In the genomic region with DNA sequence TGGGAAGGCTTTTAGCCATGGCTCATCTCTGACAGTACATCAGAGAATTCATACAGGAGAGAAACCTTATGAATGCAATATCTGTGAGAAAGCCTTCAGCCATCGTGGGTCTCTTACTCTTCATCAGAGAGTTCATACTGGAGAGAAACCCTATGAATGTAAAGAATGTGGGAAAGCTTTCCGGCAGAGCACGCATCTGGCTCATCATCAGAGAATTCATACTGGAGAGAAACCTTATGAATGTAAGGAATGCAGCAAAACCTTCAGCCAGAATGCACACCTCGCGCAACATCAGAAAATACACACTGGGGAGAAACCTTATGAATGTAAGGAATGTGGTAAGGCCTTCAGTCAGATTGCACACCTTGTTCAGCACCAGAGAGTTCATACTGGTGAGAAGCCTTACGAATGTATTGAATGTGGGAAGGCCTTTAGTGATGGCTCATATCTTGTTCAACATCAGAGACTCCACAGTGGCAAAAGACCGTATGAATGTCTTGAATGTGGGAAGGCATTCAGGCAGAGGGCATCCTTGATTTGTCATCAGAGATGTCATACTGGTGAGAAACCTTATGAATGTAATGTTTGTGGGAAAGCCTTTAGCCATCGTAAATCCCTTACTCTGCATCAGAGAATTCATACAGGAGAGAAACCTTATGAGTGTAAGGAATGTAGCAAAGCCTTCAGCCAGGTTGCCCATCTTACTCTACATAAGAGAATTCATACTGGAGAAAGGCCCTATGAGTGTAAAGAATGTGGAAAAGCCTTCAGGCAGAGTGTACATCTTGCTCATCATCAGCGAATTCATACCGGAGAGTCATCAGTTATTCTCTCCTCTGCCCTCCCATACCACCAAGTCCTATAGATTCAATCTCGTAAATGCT, we compare ENCODE assay signal across 19 cellular contexts.
"Had no signal": no experiment of that assay in that cellular context is flagged by ENCODE, and none has a peak within 500 bp of the region (broad histone marks: within the 10 kb centered on the region; RNA-seq: fewer than 3 reads in every experiment).

No MANE protein-coding gene starts in this region.

- FAIRE-seq: endothelial cell of umbilical vein had no signal

- H3K27me3 Mint-ChIP-seq: activated CD4-positive, alpha-beta memory T cell treated with anti-CD3 and anti-CD28 coated beads for 36 hours; activated CD4-positive, alpha-beta T cell treated with anti-CD3 and anti-CD28 coated beads for 36 hours; activated T-cell treated with anti-CD3 and anti-CD28 coated beads, Interleukin-2, amount 50 U/mL, for 24 hours; T-helper 17 cell had no signal

- ATAC-seq: activated CD4-positive, alpha-beta T cell treated with anti-CD3 and anti-CD28 coated beads for 36 hours; left ventricle myocardium superior; stimulated activated effector memory CD8-positive, alpha-beta T cell treated with anti-CD3 and anti-CD28 coated beads, Interleukin-12 subunit alpha, Interleukin-12 subunit beta, amount 100 ng/mL, for 72 hours; T-helper 17 cell had no signal

- DNase-seq: activated CD4-positive, alpha-beta memory T cell treated with anti-CD3 and anti-CD28 coated beads for 36 hours; activated CD4-positive, alpha-beta T cell treated with anti-CD3 and anti-CD28 coated beads for 36 hours; activated naive CD4-positive, alpha-beta T cell treated with anti-CD3 and anti-CD28 coated beads, Interleukin-2, amount 50 U/mL, for 16 hours; activated T-cell treated with anti-CD3 and anti-CD28 coated beads, Interleukin-2, amount 50 U/mL, for 24 hours; amniotic stem cell; esophagus squamous epithelium; hypothalamus; kidney glomerular epithelial cell; left ventricle myocardium superior; mesenchymal stem cell; sigmoid colon; stimulated activated CD4-positive, alpha-beta T cell treated with anti-CD3 and anti-CD28 coated beads, Interleukin-12 subunit alpha, Interleukin-12 subunit beta, amount 100 ng/mL, for 4 hours; T-helper 17 cell; WERI-Rb-1 had no signal

- H3K4me1 ChIP-seq: esophagus squamous epithelium, sigmoid colon, tibial nerve, vagina had no signal

- H3K4me3 ChIP-seq: esophagus squamous epithelium, sigmoid colon, tibial nerve, vagina had no signal

- H3K27ac ChIP-seq: esophagus squamous epithelium, sigmoid colon, tibial nerve, vagina, WERI-Rb-1 had no signal

- H3K4me3 Mint-ChIP-seq: activated CD4-positive, alpha-beta memory T cell treated with anti-CD3 and anti-CD28 coated beads for 36 hours; activated CD4-positive, alpha-beta T cell treated with anti-CD3 and anti-CD28 coated beads for 36 hours; activated T-cell treated with anti-CD3 and anti-CD28 coated beads, Interleukin-2, amount 50 U/mL, for 24 hours; neural crest cell; stimulated activated effector memory CD8-positive, alpha-beta T cell treated with anti-CD3 and anti-CD28 coated beads, Interleukin-12 subunit alpha, Interleukin-12 subunit beta, amount 100 ng/mL, for 72 hours; T-helper 17 cell had no signal

- H3K27ac Mint-ChIP-seq: activated CD4-positive, alpha-beta memory T cell treated with anti-CD3 and anti-CD28 coated beads for 36 hours; activated CD4-positive, alpha-beta T cell treated with anti-CD3 and anti-CD28 coated beads for 36 hours; activated T-cell treated with anti-CD3 and anti-CD28 coated beads, Interleukin-2, amount 50 U/mL, for 24 hours; stimulated activated effector memory CD8-positive, alpha-beta T cell treated with anti-CD3 and anti-CD28 coated beads, Interleukin-12 subunit alpha, Interleukin-12 subunit beta, amount 100 ng/mL, for 72 hours; T-helper 17 cell had no signal

- H3K27me3 ChIP-seq: esophagus squamous epithelium, sigmoid colon, tibial nerve, vagina had no signal

- H3K4me1 Mint-ChIP-seq: activated CD4-positive, alpha-beta T cell treated with anti-CD3 and anti-CD28 coated beads for 36 hours; neural crest cell; stimulated activated effector memory CD8-positive, alpha-beta T cell treated with anti-CD3 and anti-CD28 coated beads, Interleukin-12 subunit alpha, Interleukin-12 subunit beta, amount 100 ng/mL, for 72 hours; T-helper 17 cell had no signal
